Comparison of ENCODE assay signal across 12 cellular contexts in the genomic region with DNA sequence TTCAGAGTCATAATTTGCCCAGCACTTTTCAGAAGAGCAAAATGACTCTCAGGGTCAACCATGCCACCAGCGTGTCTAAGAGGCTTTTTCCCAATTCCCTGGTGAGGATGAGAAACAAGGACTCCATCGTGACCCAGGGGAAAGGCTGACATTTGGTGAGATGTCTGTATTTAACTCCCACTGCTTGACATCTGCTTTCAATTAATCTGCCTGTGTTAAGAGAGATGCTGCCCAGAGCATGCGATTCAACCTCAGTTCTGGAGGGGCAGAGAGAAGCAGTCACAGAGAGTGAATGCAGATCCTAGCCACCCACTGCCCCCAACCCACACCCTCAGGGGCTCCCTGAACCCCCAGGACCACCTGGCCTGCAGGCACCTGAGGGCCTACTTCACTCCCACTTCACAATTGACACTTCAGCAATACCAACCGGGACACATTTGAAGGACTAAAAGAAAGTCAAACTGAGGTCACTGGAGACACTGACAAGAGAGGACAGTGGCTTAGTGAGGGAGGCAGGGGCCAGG.
DNase-seq lines count a peak whose midpoint lies in the region; ATAC-seq and TF ChIP-seq lines count a peak whose summit lies in the region.
"Had no signal": no experiment of that assay in that cellular context is flagged by ENCODE, and none has a peak within 500 bp of the region (broad histone marks: within the 10 kb centered on the region; RNA-seq: fewer than 3 reads in every experiment).

No MANE protein-coding gene starts in this region.

- H3K4me1 ChIP-seq in A673 (ENCODE audit: insufficient read depth, low read length, poor library complexity, severe bottlenecking), result no peaks in the 10 kb centered on the region
- H3K4me1 ChIP-seq in OCI-LY1 (ENCODE audit: insufficient read depth, low read length, severe bottlenecking), result peaks cover 68% of the 10 kb centered on the region

- no peaks in the 10 kb centered on the region for H3K36me3 ChIP-seq in A673 (ENCODE audit: insufficient read depth, low read length, poor library complexity, severe bottlenecking)
- no peaks in the 10 kb centered on the region for H3K36me3 ChIP-seq in OCI-LY1 (ENCODE audit: insufficient read depth, low read length)

- no peaks in the 10 kb centered on the region for H3K9me2 ChIP-seq in OCI-LY1 (ENCODE audit: low read depth, low read length)

- H3K4me3 Mint-ChIP-seq in activated CD4-positive, alpha-beta T cell treated with anti-CD3 and anti-CD28 coated beads, Interleukin-2, amount 10 ng/mL, durations not matched to agents 7 days and 5 days, result no peak overlapping the region
- H3K4me3 Mint-ChIP-seq: activated CD8-positive, alpha-beta memory T cell treated with anti-CD3 and anti-CD28 coated beads, Interleukin-2, amount 10 ng/mL, durations not matched to agents 7 days and 5 days had no signal

- no peak overlapping the region for H3K4me3 ChIP-seq in A673 (ENCODE audit: low read depth, low read length, poor library complexity, severe bottlenecking)
- H3K4me3 ChIP-seq in OCI-LY1 (ENCODE audit: low read depth, low read length, poor library complexity, severe bottlenecking), result no peak overlapping the region

- H3K4me2 ChIP-seq in OCI-LY1 (ENCODE audit: low read length), result peak overlapping the region; percentile 5; the same call in 1 of the 2 replicates

- no peaks in the 10 kb centered on the region for H3K9me3 ChIP-seq in A673 (ENCODE audit: low read depth, low read length, poor library complexity, severe bottlenecking)
- no peaks in the 10 kb centered on the region for H3K9me3 ChIP-seq in OCI-LY1 (ENCODE audit: low read length)

- ATAC-seq in GM19035 (IDR thresholded peaks at IDR 0.05; ENCODE audit: unreplicated experiment), result no peak
- ATAC-seq: activated CD8-positive, alpha-beta memory T cell treated with anti-CD3 and anti-CD28 coated beads, Interleukin-2, amount 10 ng/mL, durations not matched to agents 7 days and 5 days had no signal

- H3K27ac Mint-ChIP-seq in activated CD4-positive, alpha-beta T cell treated with anti-CD3 and anti-CD28 coated beads, Interleukin-2, amount 10 ng/mL, durations not matched to agents 7 days and 5 days, result no peak overlapping the region
- H3K27ac Mint-ChIP-seq: activated CD8-positive, alpha-beta memory T cell treated with anti-CD3 and anti-CD28 coated beads, Interleukin-2, amount 10 ng/mL, durations not matched to agents 7 days and 5 days had no signal

- peak overlapping the region; percentile 31; the same call in 1 of the 2 replicates for H3K9ac ChIP-seq in OCI-LY1 (ENCODE audit: low read length)

- TF ChIP-seq CTCF in A673 (conservative IDR thresholded peaks at IDR 0.05; ENCODE audit: low read depth, low read length), result no peak
- TF ChIP-seq CTCF in OCI-LY1 (IDR thresholded peaks at IDR 0.05; ENCODE audit: low read length), result no peak

- no peaks in the 10 kb centered on the region for H3K79me2 ChIP-seq in OCI-LY1 (ENCODE audit: insufficient read depth, low read length)

- no peaks in the 10 kb centered on the region for H3F3A ChIP-seq in OCI-LY1 (ENCODE audit: insufficient read depth, low read length)

- peak; percentile 56 for DNase-seq in A673 (ENCODE audit: low spot score)
- peak; percentile 6 for DNase-seq in GM04503 (ENCODE audit: low read depth)
- DNase-seq in fibroblast of the conjunctiva (ENCODE audit: low read depth), result peak; percentile 38
- no peak for DNase-seq in COLO829 (ENCODE audit: low spot score)
- DNase-seq in activated CD4-positive, alpha-beta T cell treated with anti-CD3 and anti-CD28 coated beads for 48 hours, result no peak
- no peak for DNase-seq in activated CD4-positive, alpha-beta T cell treated with anti-CD3 and anti-CD28 coated beads, Interleukin-2, amount 10 ng/mL, durations not matched to agents 7 days and 5 days
- DNase-seq: activated CD8-positive, alpha-beta memory T cell treated with anti-CD3 and anti-CD28 coated beads, Interleukin-2, amount 10 ng/mL, durations not matched to agents 7 days and 5 days; NCI-H2081 treated with DMSO at 0.1 percent for 48 hours; stimulated activated CD4-positive, alpha-beta T cell treated with anti-CD3 and anti-CD28 coated beads, Interleukin-12 subunit alpha, Interleukin-12 subunit beta, amount 100 ng/mL, for 4 hours had no signal

- no TSS peak for BruUV-seq in A673 (replicated peaks; lab: Mats Ljungman, UMichigan)

- CTCF ChIA-PET in A673 (lab: Charles Lee), result no interaction called here
- CTCF ChIA-PET in activated CD4-positive, alpha-beta T cell treated with anti-CD3 and anti-CD28 coated beads, Interleukin-2, amount 10 ng/mL, durations not matched to agents 7 days and 5 days (lab: Charles Lee), result no interaction called here

- H3K9me3 Mint-ChIP-seq in activated CD4-positive, alpha-beta T cell treated with anti-CD3 and anti-CD28 coated beads, Interleukin-2, amount 10 ng/mL, durations not matched to agents 7 days and 5 days, result no peaks in the 10 kb centered on the region

- H4K20me1 ChIP-seq in OCI-LY1 (ENCODE audit: insufficient read depth, low read length), result no peaks in the 10 kb centered on the region

- no peaks in the 10 kb centered on the region for H3K4me1 Mint-ChIP-seq in activated CD4-positive, alpha-beta T cell treated with anti-CD3 and anti-CD28 coated beads, Interleukin-2, amount 10 ng/mL, durations not matched to agents 7 days and 5 days

- H3K27me3 Mint-ChIP-seq in activated CD4-positive, alpha-beta T cell treated with anti-CD3 and anti-CD28 coated beads, Interleukin-2, amount 10 ng/mL, durations not matched to agents 7 days and 5 days, result peaks cover 17% of the 10 kb centered on the region

- H3K36me3 Mint-ChIP-seq in activated CD4-positive, alpha-beta T cell treated with anti-CD3 and anti-CD28 coated beads, Interleukin-2, amount 10 ng/mL, durations not matched to agents 7 days and 5 days (ENCODE audit: low read depth), result no peaks in the 10 kb centered on the region
- H3K36me3 Mint-ChIP-seq: activated CD8-positive, alpha-beta memory T cell treated with anti-CD3 and anti-CD28 coated beads, Interleukin-2, amount 10 ng/mL, durations not matched to agents 7 days and 5 days; brain had no signal

- H3K27ac ChIP-seq in A673 (ENCODE audit: low read depth, low read length, poor library complexity, severe bottlenecking) (no peak overlapping the region), OCI-LY1 (ENCODE audit: low read depth, low read length, poor library complexity, severe bottlenecking) (peak overlapping the region; percentile 73)

- H3K27me3 ChIP-seq in A673 (replicated peaks; ENCODE audit: insufficient read depth, low read depth, low read length, poor library complexity) (peaks cover under 1% of the 10 kb centered on the region), OCI-LY1 (ENCODE audit: insufficient read depth, low read length) (no peaks in the 10 kb centered on the region)

- POLR2A ChIA-PET in A673 (lab: Charles Lee; ENCODE audit: low non-redundant PET), result no interaction called here
- POLR2A ChIA-PET in activated CD4-positive, alpha-beta T cell treated with anti-CD3 and anti-CD28 coated beads, Interleukin-2, amount 10 ng/mL, durations not matched to agents 7 days and 5 days (lab: Charles Lee), result no interaction called here

- intact Hi-C loops in A673 (cut with micrococcal nuclease; ENCODE audit: unreplicated experiment), result no loop called here

- H2AFZ ChIP-seq in OCI-LY1 (ENCODE audit: low read length), result no peak overlapping the region

Comparison
In these comparisons a context has a peak if more than half of its experiments do, and no peak if none do; other contexts are left out.
1. DNase-seq: peak in A673 (single experiment), GM04503 (single experiment) and fibroblast of the conjunctiva (single experiment); none in COLO829 (single experiment), activated CD4-positive, alpha-beta T cell treated with anti-CD3 and anti-CD28 coated beads for 48 hours (single experiment) and activated CD4-positive, alpha-beta T cell treated with anti-CD3 and anti-CD28 coated beads, Interleukin-2, amount 10 ng/mL, durations not matched to agents 7 days and 5 days (single experiment).